12 cellular contexts compared by ENCODE assay signal in the genomic region with DNA sequence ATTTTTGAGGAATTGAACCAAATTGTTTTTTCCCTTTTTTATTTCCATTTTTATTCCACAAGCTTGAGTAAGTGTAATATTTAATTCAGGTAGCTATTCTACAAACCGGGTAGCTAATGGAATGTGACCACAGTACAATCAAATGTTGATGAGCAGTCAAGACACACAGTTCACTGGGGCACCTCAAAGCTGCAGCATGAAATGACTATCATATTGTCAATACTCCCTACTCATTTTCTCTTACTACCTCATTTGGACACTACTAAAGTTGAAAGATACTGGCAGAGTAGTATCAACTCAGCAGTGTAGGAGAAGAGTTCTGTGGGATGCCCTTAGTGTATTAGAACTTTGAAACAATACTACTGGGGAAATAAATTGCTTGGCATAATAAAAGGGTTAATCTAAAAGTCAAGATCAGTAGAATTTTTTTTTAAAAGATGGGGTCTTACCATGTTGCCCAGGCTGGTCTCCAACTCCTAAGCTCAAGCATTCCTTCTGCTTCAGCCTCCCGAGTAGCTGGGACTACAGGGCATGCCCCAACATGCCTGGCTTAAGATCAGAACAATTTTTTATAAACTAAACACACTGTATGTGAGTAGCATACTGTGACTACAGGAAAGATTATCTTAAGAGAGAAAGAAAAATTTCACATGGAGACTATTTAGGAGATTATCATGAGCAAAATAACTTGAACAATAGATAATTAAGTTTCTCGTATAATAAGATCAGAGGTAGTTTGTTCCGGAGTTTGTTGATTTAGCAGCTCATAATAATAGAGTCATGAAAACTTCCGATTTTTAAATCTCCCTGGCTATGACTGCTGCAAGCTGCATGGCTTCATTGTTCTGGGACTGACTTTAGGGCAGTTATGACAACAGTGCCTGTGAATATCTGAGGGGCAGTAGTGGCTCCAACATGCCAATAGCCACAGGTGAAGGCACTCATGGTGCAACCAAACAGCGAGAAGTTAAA. TPM values are rescaled to one million over a fixed set of nuclear protein-coding genes. Genes with fewer than 3 reads are reported as not detected.
DNase-seq lines count a peak whose midpoint lies in the region; ATAC-seq, FAIRE-seq and TF ChIP-seq lines count a peak whose summit lies in the region.
"Had no signal": no experiment of that assay in that cellular context is flagged by ENCODE, and none has a peak within 500 bp of the region (broad histone marks: within the 10 kb centered on the region; RNA-seq: fewer than 3 reads in every experiment).

No MANE protein-coding gene starts in this region.

- no peaks in the 10 kb centered on the region for H3K27me3 ChIP-seq in SJCRH30

- peak; percentile 46 for ATAC-seq in sciatic nerve
- no peak for ATAC-seq in HG03442 (IDR thresholded peaks at IDR 0.05; ENCODE audit: unreplicated experiment)

- DNase-seq in NCI-H82 (lab: John Stamatoyannopoulos, UW) (peak; percentile 15), NCI-H82 treated with DMSO at 0.1 percent for 48 hours (lab: John Stamatoyannopoulos, UW; ENCODE audit: unreplicated experiment) (no peak), SJCRH30 (peak; percentile 45 to 54), fibroblast of pulmonary artery (ENCODE audit: low read depth) (peak; percentile 47), sciatic nerve (ENCODE audit: low spot score) (no peak), GM19239 (ENCODE audit: insufficient read length, low spot score) (no peak)
- DNase-seq in stimulated activated CD4-positive, alpha-beta T cell treated with anti-CD3 and anti-CD28 coated beads, Interleukin-1b, Interleukin-23, amount 100 ng/mL, for 48 hours: no peak
- DNase-seq: activated B cell treated with CpG ODN at 0.5 μM for 24 hours; activated naive CD8-positive, alpha-beta T cell treated with anti-CD3 and anti-CD28 coated beads, Interleukin-2, amount 10 ng/mL, durations not matched to agents 7 days and 5 days; AML-193; stimulated activated CD4-positive, alpha-beta T cell treated with anti-CD3 and anti-CD28 coated beads, Interleukin-15, amount 100 ng/mL, for 24 hours had no signal

- H3K4me3 ChIP-seq in SJCRH30: peak overlapping the region; percentile 29
- no peak overlapping the region for H3K4me3 ChIP-seq in fibroblast of pulmonary artery (replicated peaks; ENCODE audit: low read depth, low read length)

- intact Hi-C loops in sciatic nerve (cut with DNase I): no loop called here

- H3K4me1 ChIP-seq in SJCRH30: no peaks in the 10 kb centered on the region

- no peaks in the 10 kb centered on the region for H3K36me3 ChIP-seq in SJCRH30

- TF ChIP-seq CTCF in fibroblast of pulmonary artery (IDR thresholded peaks at IDR 0.05; ENCODE audit: low read length, missing control alignments): no peak

- FAIRE-seq in GM19239 (lab: Jason Lieb, UNC): no peak

- no peak overlapping the region; the same call in 1 of the 2 replicates for H3K27ac ChIP-seq in SJCRH30

- H3K9me3 ChIP-seq in SJCRH30 (replicated peaks): no peaks in the 10 kb centered on the region

RNA-seq across cellular contexts. Expression of a gene that starts 43.7 kb away (rescaled TPM):
- 0.04 TPM in 1 of 2 replicates, not detected in the other for total RNA-seq in SJCRH30 (2014; rRNA removed; shearing (Covaris generic))
- 0.13 TPM for total RNA-seq in sciatic nerve
- total RNA-seq: activated B cell treated with CpG ODN at 0.5 μM for 24 hours had no signal

Comparison
In these comparisons a context has a peak if more than half of its experiments do, and no peak if none do; other contexts are left out.
1. DNase-seq: peak in NCI-H82 (single experiment), SJCRH30 (2 of 2) and fibroblast of pulmonary artery (single experiment); none in NCI-H82 treated with DMSO at 0.1 percent for 48 hours (single experiment), sciatic nerve (single experiment), GM19239 (single experiment) and stimulated activated CD4-positive, alpha-beta T cell treated with anti-CD3 and anti-CD28 coated beads, Interleukin-1b, Interleukin-23, amount 100 ng/mL, for 48 hours (single experiment).